13 cellular contexts compared by ENCODE assay signal in the genomic region with DNA sequence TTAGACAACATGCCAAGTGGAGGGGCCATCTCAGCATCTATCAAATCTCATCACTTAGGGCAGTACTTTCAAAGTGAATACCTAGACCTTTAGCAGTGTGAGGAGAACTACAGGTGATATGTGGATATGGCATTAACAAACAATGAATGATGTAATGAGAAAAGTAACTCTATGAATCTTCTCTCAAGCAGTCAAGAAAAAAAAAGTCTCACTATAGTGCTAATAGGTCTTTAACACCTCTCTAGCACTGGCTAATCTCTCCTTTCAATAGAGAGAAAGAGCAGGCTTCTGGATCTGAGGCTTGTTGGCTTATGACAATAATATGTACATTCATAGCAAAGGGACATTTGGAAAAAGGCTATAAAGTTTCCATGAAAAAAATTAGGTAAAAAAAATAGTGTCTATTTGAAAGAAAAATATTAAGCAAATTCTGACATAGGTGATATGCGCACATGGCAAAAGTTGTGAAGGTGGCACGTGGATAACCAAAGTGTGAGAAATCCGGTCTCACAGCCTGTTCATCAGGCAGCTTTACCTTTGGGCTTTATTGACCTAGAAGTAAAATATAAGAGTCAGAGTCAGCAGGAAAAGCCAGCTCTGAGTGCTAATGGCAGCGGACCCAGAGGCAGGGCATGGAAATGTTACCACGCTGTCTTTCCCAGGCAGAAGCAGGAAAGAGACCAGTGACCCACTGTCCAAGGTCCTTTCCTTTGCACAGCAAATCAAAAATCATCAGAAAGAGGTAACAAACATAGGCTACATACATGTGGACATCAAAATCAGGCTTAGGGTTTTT.
A peak's percentile ranks its signal among the peaks of the same experiment; 100 is the strongest.
DNase-seq lines count a peak whose midpoint lies in the region; ATAC-seq and TF ChIP-seq lines count a peak whose summit lies in the region.
"Had no signal": no experiment of that assay in that cellular context is flagged by ENCODE, and none has a peak within 500 bp of the region (broad histone marks: within the 10 kb centered on the region; RNA-seq: fewer than 3 reads in every experiment).

No MANE protein-coding gene starts in this region.

- H3K79me2 ChIP-seq in ACC112 (ENCODE audit: control insufficient read depth, insufficient read depth, low read length, unreplicated experiment) (peaks cover 22% of the 10 kb centered on the region), PC-9 (ENCODE audit: low read depth) (peaks cover 87% of the 10 kb centered on the region)

- POLR2A ChIA-PET in PC-9 (lab: Charles Lee; ENCODE audit: unreplicated experiment) = interaction anchor here (0.6 to 0.8 kb wide), 3 partner anchors 27 to 87 kb away, joined by 3 to 8 read pairs (median 5); no protein-coding TSS in a partner anchor

- peak in 1 of 2 experiments; percentile 55 for DNase-seq in PC-9
- no peak for DNase-seq in mesothelial cell of epicardium (ENCODE audit: low spot score in 2 of 2, unreplicated experiment in 2 of 2)
- DNase-seq in activated effector memory CD4-positive, alpha-beta T cell treated with anti-CD3 and anti-CD28 coated beads, Interleukin-2, amount 50 U/mL, for 16 hours = no peak
- no peak for DNase-seq in stimulated activated CD4-positive, alpha-beta T cell treated with anti-CD3 and anti-CD28 coated beads, Interleukin-1b, Interleukin-23, amount 100 ng/mL, for 48 hours
- DNase-seq: GM23248; NCI-H1417; stimulated activated naive CD8-positive, alpha-beta T cell treated with anti-CD3 and anti-CD28 coated beads, Interleukin-15, Interleukin-2, amounts not matched to agents 100 U/mL and 50 U/mL, for 24 hours had no signal

- WGBS in esophagus, 2 donors = 74 to 87% methylated on average over 5 of the region's 5 CpGs

- H3K4me1 Mint-ChIP-seq in mesothelial cell of epicardium = peaks cover 66% of the 10 kb centered on the region

- peaks cover 53% of the 10 kb centered on the region for H3F3A ChIP-seq in PC-9 (ENCODE audit: insufficient read depth, low read depth)

- no peaks in the 10 kb centered on the region for H3K36me3 Mint-ChIP-seq in mesothelial cell of epicardium

- H3K9me2 ChIP-seq in PC-9 (ENCODE audit: insufficient read depth) = no peaks in the 10 kb centered on the region

- BruUV-seq in PC-9 (replicated peaks; lab: Mats Ljungman, UMichigan) = no TSS peak

- TF ChIP-seq CTCF in PC-9 (conservative IDR thresholded peaks at IDR 0.05) (no peak), mesothelial cell of epicardium (IDR thresholded peaks at IDR 0.05; ENCODE audit: unreplicated experiment) (no peak)

- H3K27me3 ChIP-seq in ACC112 (ENCODE audit: insufficient read depth, low read length) (no peaks in the 10 kb centered on the region), PC-9 (ENCODE audit: insufficient read depth, low read depth) (no peaks in the 10 kb centered on the region), esophagus (ENCODE audit: control insufficient read depth in 1 of 2, insufficient read depth in 2 of 2, low read length in 2 of 2) (no peaks in the 10 kb centered on the region)

- no peaks in the 10 kb centered on the region for H3K9me3 ChIP-seq in PC-9 (ENCODE audit: insufficient read depth, low read depth)
- H3K9me3 ChIP-seq in esophagus (ENCODE audit: control insufficient read depth in 2 of 2, insufficient read depth in 1 of 2, low read depth in 1 of 2, low read length in 1 of 2) = no peaks in the 10 kb centered on the region

- H3K4me1 ChIP-seq in ACC112 (ENCODE audit: control insufficient read depth, insufficient read depth, low read length, unreplicated experiment) = peaks cover 51% of the 10 kb centered on the region
- peaks cover 76% of the 10 kb centered on the region for H3K4me1 ChIP-seq in PC-9 (replicated peaks; ENCODE audit: insufficient read depth)
- H3K4me1 ChIP-seq in esophagus (ENCODE audit: control insufficient read depth in 2 of 2, insufficient read depth in 2 of 2, low read length in 1 of 2) = peaks cover 0 to 2% of the 10 kb centered on the region in 2 donors

- CTCF ChIA-PET in PC-9 (lab: Charles Lee) = interaction anchor here (0.5 to 1.9 kb wide), 2 partner anchors 82 to 104 kb away, joined by 3 to 6 read pairs; no protein-coding TSS in a partner anchor

- H3K27ac Mint-ChIP-seq in mesothelial cell of epicardium = peak overlapping the region; percentile 64

- no peak for ATAC-seq in HG03139 (IDR thresholded peaks at IDR 0.05; ENCODE audit: unreplicated experiment)
- no peak for ATAC-seq in HG02623 (IDR thresholded peaks at IDR 0.05; ENCODE audit: unreplicated experiment)
- ATAC-seq: stimulated activated naive CD8-positive, alpha-beta T cell treated with anti-CD3 and anti-CD28 coated beads, Interleukin-15, Interleukin-2, amounts not matched to agents 100 U/mL and 50 U/mL, for 24 hours had no signal

- H3K4me3 ChIP-seq in ACC112 (ENCODE audit: low read depth, low read length) (no peak overlapping the region), PC-9 (0 out of 2 replicates have a peak overlapping the region, but pooled peaks have one; percentile 10), esophagus (ENCODE audit: low read depth in 1 of 2, low read length in 2 of 2) (no peak overlapping the region)
- H3K4me3 ChIP-seq: GM23248 had no signal

- intact Hi-C loops in PC-9 (cut with micrococcal nuclease; ENCODE audit: unreplicated experiment) = loop anchor here (2.0 to 5.0 kb wide), 2 partner anchors 251 to 1070 kb away; no protein-coding TSS in a partner anchor

- no peaks in the 10 kb centered on the region for H3K36me3 ChIP-seq in ACC112 (ENCODE audit: insufficient read depth, low read length)
- H3K36me3 ChIP-seq in PC-9 (ENCODE audit: low read depth) = 0 out of 2 replicates have a peak, but pooled peaks cover 4% of the 10 kb centered on the region
- no peaks in the 10 kb centered on the region for H3K36me3 ChIP-seq in esophagus (ENCODE audit: control insufficient read depth in 2 of 2, insufficient read depth in 2 of 2, low read length in 1 of 2)

- H4K20me1 ChIP-seq in PC-9 (ENCODE audit: insufficient read depth) = no peaks in the 10 kb centered on the region

- H3K4me2 ChIP-seq in PC-9 = peak overlapping the region; percentile 70
- H3K4me2 ChIP-seq: KMS-11 had no signal

- H2AFZ ChIP-seq in ACC112 (ENCODE audit: low read length, unreplicated experiment) = no peak overlapping the region
- H2AFZ ChIP-seq in PC-9 = no peak overlapping the region
- H2AFZ ChIP-seq: GM23248 had no signal

- no peaks in the 10 kb centered on the region for H3K27me3 Mint-ChIP-seq in mesothelial cell of epicardium (ENCODE audit: low read depth)

- H3K27ac ChIP-seq in ACC112 (ENCODE audit: low read depth, low read length) = peak overlapping the region; percentile 7; the same call in 1 of the 2 replicates
- H3K27ac ChIP-seq in PC-9 = peak overlapping the region; percentile 96
- peak overlapping the region; percentile 56 to 85 for H3K27ac ChIP-seq in esophagus (ENCODE audit: low read depth in 2 of 2, low read length in 1 of 2)
- H3K27ac ChIP-seq: GM23248, KMS-11, VCaP had no signal

- H3K4me3 Mint-ChIP-seq in mesothelial cell of epicardium = no peak overlapping the region

- H3K9me3 Mint-ChIP-seq in mesothelial cell of epicardium = no peaks in the 10 kb centered on the region

Comparison
In these comparisons a context has a peak if more than half of its experiments do, and no peak if none do; other contexts are left out.
1. H3K27ac ChIP-seq: peak in every context shown above with its lines; median percentile 96 in PC-9; 70 in esophagus; 7 in ACC112.